Comparison of ENCODE assay signal across 25 cellular contexts in the genomic region with DNA sequence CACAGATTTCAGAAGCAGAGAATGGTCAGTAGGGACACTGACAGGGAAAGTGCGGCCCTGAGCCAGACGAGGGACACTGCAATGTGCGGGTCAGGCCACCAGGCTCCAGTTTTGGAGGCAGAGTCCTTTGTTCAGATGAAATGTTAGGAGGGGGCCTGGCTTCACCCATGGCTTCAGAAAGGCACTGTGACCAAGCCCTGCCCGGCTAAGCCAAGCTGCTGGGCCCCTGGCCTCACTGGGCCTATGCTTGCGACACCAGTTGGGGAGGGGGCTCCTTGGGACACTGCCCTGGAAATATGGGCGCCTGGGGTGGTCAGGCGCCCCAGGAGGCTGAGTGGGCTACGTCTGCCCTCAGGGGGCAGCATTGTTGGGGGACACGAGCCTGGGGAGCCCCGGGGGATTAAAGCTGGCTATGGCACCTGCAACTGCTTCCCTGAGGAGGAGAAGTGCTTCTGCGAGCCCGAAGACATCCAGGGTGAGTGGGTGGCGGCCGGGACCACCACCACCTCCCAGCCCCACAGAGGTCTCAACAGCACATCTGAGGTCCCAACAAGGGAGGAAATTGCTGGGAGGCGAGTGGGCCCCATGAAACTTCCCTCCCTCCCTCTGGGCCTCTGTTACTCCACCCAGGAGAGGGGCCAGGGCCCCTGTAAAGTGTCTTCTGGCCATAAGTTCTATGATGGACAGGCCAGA. TPM values are rescaled to one million over a fixed set of nuclear protein-coding genes. Genes with fewer than 3 reads are reported as not detected.
"Had no signal": no experiment of that assay in that cellular context is flagged by ENCODE, and none has a peak within 500 bp of the region (broad histone marks: within the 10 kb centered on the region; RNA-seq: fewer than 3 reads in every experiment).

No MANE protein-coding gene starts in this region.

- H2AFZ ChIP-seq: neural progenitor cell had no signal

- H3K27me3 Mint-ChIP-seq: activated naive CD8-positive, alpha-beta T cell; naive thymus-derived CD8-positive, alpha-beta T cell; T-cell had no signal

- H3K9ac ChIP-seq: neural progenitor cell had no signal

- H3K9me3 ChIP-seq: adrenal gland, ascending aorta, heart right ventricle, prostate gland, stomach, suprapubic skin, tibial nerve, vagina had no signal

- DNase-seq: activated CD8-positive, alpha-beta memory T cell treated with anti-CD3 and anti-CD28 coated beads, Interleukin-2, amount 50 U/mL, for 4 hours; activated naive CD4-positive, alpha-beta T cell; activated T-cell treated with anti-CD3 and anti-CD28 coated beads, Interleukin-2, amount 50 U/mL, for 4 hours; adrenal gland; brain microvascular endothelial cell; central memory CD4-positive, alpha-beta T cell; heart right ventricle; islet precursor cell; left colon; stimulated activated CD4-positive, alpha-beta T cell treated with anti-CD3 and anti-CD28 coated beads, Interleukin-12 subunit alpha, Interleukin-12 subunit beta, amount 100 ng/mL, for 4 hours; stimulated activated CD4-positive, alpha-beta T cell treated with anti-CD3 and anti-CD28 coated beads, Interleukin-1b, Interleukin-23, amount 100 ng/mL, for 48 hours; stomach; T-cell had no signal

- H3K36me3 ChIP-seq: adrenal gland, ascending aorta, brain microvascular endothelial cell, heart right ventricle, neural progenitor cell, prostate gland, stomach, suprapubic skin, tibial nerve, vagina had no signal

- H3K4me3 ChIP-seq: adrenal gland, ascending aorta, dorsolateral prefrontal cortex, heart right ventricle, lung, neural progenitor cell, prostate gland, stomach, suprapubic skin, tibial nerve, vagina had no signal

- ATAC-seq: activated T-cell treated with anti-CD3 and anti-CD28 coated beads, Interleukin-2, amount 50 U/mL, for 4 hours; heart right ventricle; left colon; naive thymus-derived CD8-positive, alpha-beta T cell; T-cell; WTC11 had no signal

- H3K27ac ChIP-seq: adrenal gland, ascending aorta, brain microvascular endothelial cell, dorsolateral prefrontal cortex, heart right ventricle, neural progenitor cell, prostate gland, stomach, suprapubic skin, tibial nerve, vagina had no signal

- H3K9me3 Mint-ChIP-seq: activated T-cell treated with anti-CD3 and anti-CD28 coated beads, Interleukin-2, amount 50 U/mL, for 4 hours; activated T-helper 2 cell treated with anti-CD3 and anti-CD28 coated beads, Interferon-gamma antibody, Interleukin-2, Interleukin-4, amounts not matched to agents 10 μg/mL and 5 μg/mL and 100 μg/mL, durations not matched to agents 14 hours and 24 hours and 36 hours; naive thymus-derived CD8-positive, alpha-beta T cell; neural progenitor cell; T-cell; WTC11 had no signal

- H3K4me1 Mint-ChIP-seq: neural progenitor cell, T-cell, WTC11 had no signal

- H3K27ac Mint-ChIP-seq: activated naive CD8-positive, alpha-beta T cell; activated T-helper 2 cell treated with anti-CD3 and anti-CD28 coated beads, Interferon-gamma antibody, Interleukin-2, Interleukin-4, amounts not matched to agents 10 μg/mL and 5 μg/mL and 100 μg/mL, durations not matched to agents 14 hours and 24 hours and 36 hours; neural progenitor cell; T-cell; WTC11 had no signal

- H3K27me3 ChIP-seq: adrenal gland, ascending aorta, brain microvascular endothelial cell, dorsolateral prefrontal cortex, heart right ventricle, neural progenitor cell, stomach, suprapubic skin, tibial nerve, vagina had no signal

- H3K4me3 Mint-ChIP-seq: activated naive CD8-positive, alpha-beta T cell; activated T-cell treated with anti-CD3 and anti-CD28 coated beads, Interleukin-2, amount 50 U/mL, for 4 hours; naive thymus-derived CD8-positive, alpha-beta T cell; neural progenitor cell; T-cell; WTC11 had no signal

- H3K4me1 ChIP-seq: adrenal gland, ascending aorta, neural progenitor cell, prostate gland, tibial nerve had no signal

- H3K4me2 ChIP-seq: neural progenitor cell had no signal

- H3K36me3 Mint-ChIP-seq: activated naive CD8-positive, alpha-beta T cell; naive thymus-derived CD8-positive, alpha-beta T cell; neural progenitor cell; T-cell; WTC11 had no signal

RNA-seq across cellular contexts. Expression of a gene that starts 36.5 kb away (rescaled TPM):
- total RNA-seq: ascending aorta; naive thymus-derived CD8-positive, alpha-beta T cell had no signal
- polyA plus RNA-seq: naive thymus-derived CD8-positive, alpha-beta T cell had no signal
